32 cellular contexts compared by ENCODE assay signal in genomic region chr2:55929476-55929875, GRCh38. TPM values are rescaled to one million over a fixed set of nuclear protein-coding genes. Genes with fewer than 3 reads are reported as not detected.
"Had no signal": no experiment of that assay in that cellular context is flagged by ENCODE, and none has a peak within 500 bp of the region (broad histone marks: within the 10 kb centered on the region; RNA-seq: fewer than 3 reads in every experiment).

No MANE protein-coding gene starts in this region.

- H3K27me3 ChIP-seq: right atrium auricular region, right lobe of liver, thyroid gland, upper lobe of left lung, vagina had no signal

- H3K4me3 Mint-ChIP-seq: immature natural killer cell; mesothelial cell of epicardium; naive B cell; natural killer cell; nephron progenitor cell; neural progenitor cell; stimulated activated memory B cell treated with anti-CD40 and anti-IgM and Interleukin-4, amounts not matched to agents 10 μg/mL and 1 μg/mL and 100 μg/mL, for 72 hours; stimulated activated naive CD8-positive, alpha-beta T cell treated with anti-CD3 and anti-CD28 coated beads, Interleukin-15, amount 100 ng/mL, for 72 hours had no signal

- H3K4me1 ChIP-seq: left lung, lower lobe of right lung, neural progenitor cell, parathyroid adenoma, psoas muscle, right lobe of liver, thyroid gland, transverse colon, upper lobe of left lung, vagina had no signal

- ATAC-seq: left colon; left lung; lower lobe of right lung; natural killer cell; psoas muscle; right lobe of liver; stimulated activated memory B cell treated with anti-CD40 and anti-IgM and Interleukin-4, amounts not matched to agents 10 μg/mL and 1 μg/mL and 100 μg/mL, for 72 hours; stimulated activated naive CD8-positive, alpha-beta T cell treated with anti-CD3 and anti-CD28 coated beads, Interleukin-15, amount 100 ng/mL, for 72 hours had no signal

- H3K27ac Mint-ChIP-seq: immature natural killer cell; mesothelial cell of epicardium; naive B cell; natural killer cell; nephron progenitor cell; neural progenitor cell; stimulated activated memory B cell treated with anti-CD40 and anti-IgM and Interleukin-4, amounts not matched to agents 10 μg/mL and 1 μg/mL and 100 μg/mL, for 72 hours; stimulated activated naive CD8-positive, alpha-beta T cell treated with anti-CD3 and anti-CD28 coated beads, Interleukin-15, amount 100 ng/mL, for 72 hours had no signal

- H3K4me1 Mint-ChIP-seq: naive B cell; nephron progenitor cell; neural progenitor cell; stimulated activated naive CD8-positive, alpha-beta T cell treated with anti-CD3 and anti-CD28 coated beads, Interleukin-15, amount 100 ng/mL, for 72 hours had no signal

- H3K9ac ChIP-seq: neural progenitor cell, parathyroid adenoma had no signal

- H3K4me2 ChIP-seq: neural progenitor cell, smooth muscle cell had no signal

- H3K9me3 ChIP-seq: left lung, lower lobe of right lung, neutrophil, psoas muscle, right atrium auricular region, right lobe of liver, thyroid gland, transverse colon, upper lobe of left lung, vagina had no signal

- H2AFZ ChIP-seq: neural progenitor cell, parathyroid adenoma had no signal

- H3K36me3 ChIP-seq: left lung, lower lobe of right lung, neural progenitor cell, neutrophil, right atrium auricular region, right lobe of liver, thyroid gland, transverse colon, upper lobe of left lung, vagina had no signal

- H3K9me3 Mint-ChIP-seq: mesothelial cell of epicardium; nephron progenitor cell; neural progenitor cell; stimulated activated naive CD8-positive, alpha-beta T cell treated with anti-CD3 and anti-CD28 coated beads, Interleukin-15, amount 100 ng/mL, for 72 hours had no signal

- DNase-seq: hypothalamus; immature natural killer cell; kidney; left colon; left lung; lower lobe of right lung; mammary epithelial cell; mesenchymal stem cell; naive B cell; natural killer cell; nephron progenitor cell; occipital lobe; psoas muscle; right lobe of liver; stimulated activated CD4-positive, alpha-beta T cell treated with anti-CD3 and anti-CD28 coated beads, Interleukin-1b, Interleukin-23, amount 100 ng/mL, for 48 hours; stimulated activated CD4-positive, alpha-beta T cell treated with anti-CD3 and anti-CD28 coated beads, Interleukin-2, amount 100 ng/mL, for 48 hours; stimulated activated CD4-positive, alpha-beta T cell treated with anti-CD3 and anti-CD28 coated beads, Interleukin-4, amount 100 ng/mL, for 4 hours; stimulated activated CD8-positive, alpha-beta memory T cell treated with anti-CD3 and anti-CD28 coated beads, Interleukin-4, amount 100 ng/mL, for 48 hours; stimulated activated naive CD4-positive, alpha-beta T cell treated with Interleukin-2 at 50 U/mL for 16 hours; stimulated activated naive CD8-positive, alpha-beta T cell treated with anti-CD3 and anti-CD28 coated beads, Interleukin-15, amount 100 ng/mL, for 72 hours; substantia nigra; thyroid gland; transverse colon; upper lobe of left lung had no signal

- H3K27ac ChIP-seq: left lung, lower lobe of right lung, neural progenitor cell, neutrophil, parathyroid adenoma, psoas muscle, right atrium auricular region, right lobe of liver, thyroid gland, transverse colon, upper lobe of left lung, vagina had no signal

- H3K36me3 Mint-ChIP-seq: mesothelial cell of epicardium; naive B cell; natural killer cell; neural progenitor cell; stimulated activated memory B cell treated with anti-CD40 and anti-IgM and Interleukin-4, amounts not matched to agents 10 μg/mL and 1 μg/mL and 100 μg/mL, for 72 hours had no signal

- H3K4me3 ChIP-seq: left lung, lower lobe of right lung, neural progenitor cell, psoas muscle, right atrium auricular region, right lobe of liver, smooth muscle cell, thyroid gland, transverse colon, upper lobe of left lung, vagina had no signal

- H3K79me2 ChIP-seq: parathyroid adenoma had no signal

RNA-seq across cellular contexts. Expression of gene EFEMP1, which starts 5.9 kb away (rescaled TPM):
- total RNA-seq: natural killer cell had no signal
- polyA plus RNA-seq: immature natural killer cell had no signal
